25 cellular contexts compared by ENCODE assay signal in the genomic region with DNA sequence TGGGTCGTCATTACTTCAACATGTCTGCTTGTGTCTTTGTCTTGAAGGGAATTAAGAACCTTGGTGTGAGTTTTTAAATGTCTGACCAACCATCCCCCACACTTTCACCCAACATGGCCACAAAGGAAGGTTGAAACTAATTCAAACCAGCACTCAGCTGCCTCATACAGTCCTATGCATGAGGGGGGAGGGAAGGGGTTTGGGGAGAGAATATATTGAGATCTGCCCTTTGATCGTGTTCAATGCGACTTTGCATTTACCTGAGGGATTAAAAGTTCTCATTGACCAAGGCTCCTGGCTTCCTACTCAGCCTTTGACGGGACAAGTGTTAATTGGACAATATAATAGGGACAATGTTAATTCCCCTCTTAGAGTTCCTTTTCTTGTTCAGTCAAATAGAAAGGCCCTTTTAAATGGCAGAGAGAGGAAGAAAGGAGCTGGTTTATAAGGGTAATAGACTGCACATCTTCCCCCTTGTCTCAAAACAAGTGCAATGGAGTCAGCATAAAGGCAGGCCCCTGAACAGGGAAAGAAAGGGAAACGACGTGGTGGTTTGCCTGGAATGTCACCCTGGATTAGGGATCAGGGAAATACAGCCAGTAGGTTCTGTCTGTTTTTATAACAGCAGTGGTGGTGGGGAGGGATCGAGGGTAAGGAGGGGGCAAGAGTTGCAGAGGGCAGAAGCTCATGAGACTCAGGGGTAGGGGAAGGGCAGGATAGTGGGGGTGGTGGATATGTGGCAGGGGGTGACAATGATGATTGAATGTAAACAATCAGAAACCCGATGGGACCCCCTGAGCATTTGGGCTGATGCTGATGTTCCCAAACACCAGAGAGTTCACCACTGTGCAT.
A peak's percentile ranks its signal among the peaks of the same experiment; 100 is the strongest.
DNase-seq lines count a peak whose midpoint lies in the region; ATAC-seq, FAIRE-seq and TF ChIP-seq lines count a peak whose summit lies in the region.
"Had no signal": no experiment of that assay in that cellular context is flagged by ENCODE, and none has a peak within 500 bp of the region (broad histone marks: within the 10 kb centered on the region; RNA-seq: fewer than 3 reads in every experiment).

No MANE protein-coding gene starts in this region.

- no peak for ATAC-seq in left lobe of liver
- no peak for ATAC-seq in HG03469 (IDR thresholded peaks at IDR 0.05; ENCODE audit: unreplicated experiment)
- no peak for ATAC-seq in HepG2
- ATAC-seq: PC-3 had no signal

- no peaks in the 10 kb centered on the region for H3K27me3 Mint-ChIP-seq in osteocyte (ENCODE audit: unreplicated experiment)
- H3K27me3 Mint-ChIP-seq: CD4-positive, CD25-positive, alpha-beta regulatory T cell had no signal

- no peaks in the 10 kb centered on the region for H4K20me1 ChIP-seq in HepG2 (ENCODE audit: insufficient read depth, low read length)
- H4K20me1 ChIP-seq: BLaER1 had no signal

- CTCF ChIA-PET in HepG2 (lab: Yijun Ruan, JAX; ENCODE audit: low intra/inter-chr PET ratio, low total read pairs), result no interaction called here

- TF ChIP-seq RAD21 in HepG2 (CRISPR knock-in tag; IDR thresholded peaks at IDR 0.05), result no peak

- no peak overlapping the region for H3K4me2 ChIP-seq in HepG2 (ENCODE audit: low read depth, low read length)
- H3K4me2 ChIP-seq: BLaER1 had no signal

- FAIRE-seq in H54 (lab: Jason Lieb, UNC), result no peak
- no peak for FAIRE-seq in HepG2 (lab: Jason Lieb, UNC)

- H3K36me3 Mint-ChIP-seq in osteocyte (ENCODE audit: unreplicated experiment), result no peaks in the 10 kb centered on the region
- H3K36me3 Mint-ChIP-seq: CD4-positive, CD25-positive, alpha-beta regulatory T cell had no signal

- H3K27ac ChIP-seq in WERI-Rb-1 (no peak overlapping the region), HepG2 (ENCODE audit: extremely low read length, insufficient read depth, low read length) (no peak overlapping the region), ascending aorta (no peak overlapping the region)
- H3K27ac ChIP-seq: BLaER1, HL-60, SJCRH30 had no signal

- DNase-seq in BE2C (peak; percentile 98), WERI-Rb-1 (peak; percentile 4), left lobe of liver (ENCODE audit: low spot score) (peak; percentile 1), osteocyte (ENCODE audit: extremely low spot score, unreplicated experiment) (peak; percentile 51), H54 (ENCODE audit: insufficient read length, low spot score) (no peak), HepG2 (ENCODE audit: low spot score) (no peak), ascending aorta (ENCODE audit: low spot score in 2 of 2) (no peak)
- DNase-seq: CD4-positive, CD25-positive, alpha-beta regulatory T cell; DMS153; DND-41; H9; HFFc6; NCI-H1092; NCI-H1417 treated with DMSO at 0.1 percent for 48 hours; NCI-H1694 treated with DMSO at 0.1 percent for 48 hours; NCI-H2081; NCI-H446; NCI-H524 treated with DMSO at 0.1 percent for 48 hours; NCI-H774; NK-92 treated with Interleukin-12 subunit alpha and Interleukin-12 subunit beta, amount 100 ng/mL, for 24 hours; PC-3 had no signal

- 25% methylated on average over 8 of the region's 8 CpGs for WGBS in HepG2 (ENCODE audit: low lambda C conversion rate)

- H3K36me3 ChIP-seq in BE2C, result no peaks in the 10 kb centered on the region
- no peaks in the 10 kb centered on the region for H3K36me3 ChIP-seq in WERI-Rb-1
- H3K36me3 ChIP-seq in HepG2 (replicated peaks in 1 of 2; ENCODE audit: control insufficient read depth in 1 of 2, insufficient read depth in 2 of 2, low read length in 2 of 2), result no peaks in the 10 kb centered on the region
- no peaks in the 10 kb centered on the region for H3K36me3 ChIP-seq in ascending aorta
- H3K36me3 ChIP-seq: BLaER1, SJCRH30 had no signal

- H3K79me2 ChIP-seq in HepG2 (ENCODE audit: insufficient read depth, low read length), result no peaks in the 10 kb centered on the region

- POLR2A ChIA-PET in HepG2 (lab: Yijun Ruan, JAX), result no interaction called here

- TF ChIP-seq EP300 in HepG2 (IDR thresholded peaks at IDR 0.05; ENCODE audit: low read depth in 2 of 2, low read length in 2 of 2) (no peak), HepG2 (CRISPR knock-in tag; IDR thresholded peaks at IDR 0.05; ENCODE audit: borderline replicate concordance) (no peak)

- intact Hi-C loops in HepG2 (cut with micrococcal nuclease; ENCODE audit: unreplicated experiment), result no loop called here
- intact Hi-C loops in ascending aorta (cut with DNase I), result no loop called here

- TF ChIP-seq POLR2A in H54 (IDR thresholded peaks at IDR 0.05; ENCODE audit: low read depth, low read length), result no peak
- no peak for TF ChIP-seq POLR2A in HepG2 (IDR thresholded peaks at IDR 0.05; ENCODE audit: insufficient read depth in 1 of 2, low read depth in 2 of 2, low read length in 2 of 2)

- BruUV-seq in HepG2 (replicated peaks; lab: Mats Ljungman, UMichigan), result no TSS peak

- H3K9me3 ChIP-seq in BE2C, result peaks cover 34% of the 10 kb centered on the region
- H3K9me3 ChIP-seq in WERI-Rb-1 (ENCODE audit: severe bottlenecking), result peaks cover 6% of the 10 kb centered on the region
- no peaks in the 10 kb centered on the region for H3K9me3 ChIP-seq in HepG2 (ENCODE audit: low read length)
- H3K9me3 ChIP-seq in ascending aorta, result no peaks in the 10 kb centered on the region

- H2AFZ ChIP-seq in HepG2 (ENCODE audit: low read length), result no peak overlapping the region

- TF ChIP-seq CTCF in BE2C (IDR thresholded peaks at IDR 0.05; ENCODE audit: low read depth, low read length) (no peak), WERI-Rb-1 (IDR thresholded peaks at IDR 0.05; ENCODE audit: low read depth, low read length) (no peak), osteocyte (IDR thresholded peaks at IDR 0.05) (no peak), HepG2 (CRISPR knock-in tag; IDR thresholded peaks at IDR 0.05) (no peak), ascending aorta (IDR thresholded peaks at IDR 0.05) (no peak)

- no peaks in the 10 kb centered on the region for H3K4me1 Mint-ChIP-seq in osteocyte (ENCODE audit: unreplicated experiment)
- H3K4me1 Mint-ChIP-seq: CD4-positive, CD25-positive, alpha-beta regulatory T cell had no signal

- H3K4me3 Mint-ChIP-seq in osteocyte (ENCODE audit: unreplicated experiment), result no peak overlapping the region
- H3K4me3 Mint-ChIP-seq: CD4-positive, CD25-positive, alpha-beta regulatory T cell; H9; HFFc6 had no signal

- no peak overlapping the region for H3K27ac Mint-ChIP-seq in osteocyte (ENCODE audit: unreplicated experiment)
- H3K27ac Mint-ChIP-seq: CD4-positive, CD25-positive, alpha-beta regulatory T cell; HFFc6 had no signal

- H3K9ac ChIP-seq in HepG2 (ENCODE audit: insufficient read depth, low read depth, low read length), result no peak overlapping the region
- H3K9ac ChIP-seq: BLaER1 had no signal

- H3K27me3 ChIP-seq in BE2C (no peaks in the 10 kb centered on the region), WERI-Rb-1 (ENCODE audit: insufficient read depth, low read depth, severe bottlenecking) (no peaks in the 10 kb centered on the region), HepG2 (ENCODE audit: control insufficient read depth in 1 of 2, insufficient read depth in 2 of 2, low read length in 2 of 2) (no peaks in the 10 kb centered on the region), ascending aorta (no peaks in the 10 kb centered on the region)
- H3K27me3 ChIP-seq: BLaER1, SJCRH30 had no signal

- peaks cover 20% of the 10 kb centered on the region for H3K9me3 Mint-ChIP-seq in osteocyte (ENCODE audit: unreplicated experiment)
- H3K9me3 Mint-ChIP-seq: H9 had no signal

- H3K4me1 ChIP-seq in BE2C (peaks cover 37% of the 10 kb centered on the region), HepG2 (ENCODE audit: insufficient read depth, low read length) (no peaks in the 10 kb centered on the region), ascending aorta (no peaks in the 10 kb centered on the region)
- H3K4me1 ChIP-seq: BLaER1 had no signal

- in situ Hi-C loops in HepG2 (cut with HindIII; ENCODE audit: extremely low pct_ligation_motif_present, low pct_unique_long_range_greater_than_20kb), result no loop called here

- H3K4me3 ChIP-seq in BE2C (ENCODE audit: low read depth, low read length), result no peak overlapping the region
- H3K4me3 ChIP-seq in WERI-Rb-1 (ENCODE audit: low read depth, low read length), result no peak overlapping the region
- no peak overlapping the region for H3K4me3 ChIP-seq in HepG2 (replicated peaks in 1 of 3; ENCODE audit: insufficient read depth in 1 of 3, low read depth in 2 of 3, low read length in 3 of 3)
- no peak overlapping the region for H3K4me3 ChIP-seq in ascending aorta
- H3K4me3 ChIP-seq: BLaER1, SJCRH30 had no signal

TF ChIP-seq in HepG2, 621 proteins besides CTCF, POLR2A, EP300 and RAD21:
- TF ChIP-seq, protein P1, sequence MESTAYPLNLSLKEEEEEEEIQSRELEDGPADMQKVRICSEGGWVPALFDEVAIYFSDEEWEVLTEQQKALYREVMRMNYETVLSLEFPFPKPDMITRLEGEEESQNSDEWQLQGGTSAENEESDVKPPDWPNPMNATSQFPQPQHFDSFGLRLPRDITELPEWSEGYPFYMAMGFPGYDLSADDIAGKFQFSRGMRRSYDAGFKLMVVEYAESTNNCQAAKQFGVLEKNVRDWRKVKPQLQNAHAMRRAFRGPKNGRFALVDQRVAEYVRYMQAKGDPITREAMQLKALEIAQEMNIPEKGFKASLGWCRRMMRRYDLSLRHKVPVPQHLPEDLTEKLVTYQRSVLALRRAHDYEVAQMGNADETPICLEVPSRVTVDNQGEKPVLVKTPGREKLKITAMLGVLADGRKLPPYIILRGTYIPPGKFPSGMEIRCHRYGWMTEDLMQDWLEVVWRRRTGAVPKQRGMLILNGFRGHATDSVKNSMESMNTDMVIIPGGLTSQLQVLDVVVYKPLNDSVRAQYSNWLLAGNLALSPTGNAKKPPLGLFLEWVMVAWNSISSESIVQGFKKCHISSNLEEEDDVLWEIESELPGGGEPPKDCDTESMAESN (CRISPR knock-in tag; conservative IDR thresholded peaks at IDR 0.05), result no peak
- TF ChIP-seq ZSCAN12 (CRISPR knock-in tag; IDR thresholded peaks at IDR 0.05) (no peak), POLR2G (IDR thresholded peaks at IDR 0.05; ENCODE audit: low read depth, low read length) (no peak), ZNF619 (CRISPR knock-in tag; IDR thresholded peaks at IDR 0.05) (no peak), KDM1A (CRISPR knock-in tag; IDR thresholded peaks at IDR 0.05) (no peak)

Comparison
In these comparisons a context has a peak if more than half of its experiments do, and no peak if none do; other contexts are left out.
1. DNase-seq: peak in BE2C (single experiment), WERI-Rb-1 (single experiment), left lobe of liver (single experiment) and osteocyte (single experiment); none in H54 (single experiment), HepG2 (single experiment) and ascending aorta (0 of 2).